In genomic region chr1:161313554-161314200, GRCh38 we compare ENCODE assay signal across 8 cellular contexts. TPM values are rescaled to one million over a fixed set of nuclear protein-coding genes. Genes with fewer than 3 reads are reported as not detected.
DNase-seq lines count a peak whose midpoint lies in the region; ATAC-seq and TF ChIP-seq lines count a peak whose summit lies in the region.

No MANE protein-coding gene starts in this region.

- H3K4me1 ChIP-seq in prostate gland (replicated peaks) = no peaks in the 10 kb centered on the region

- no peaks in the 10 kb centered on the region for H3K36me3 Mint-ChIP-seq in stimulated activated naive CD8-positive, alpha-beta T cell treated with anti-CD3 and anti-CD28 coated beads, Interleukin-15, Interleukin-2, amounts not matched to agents 100 ng/mL and 50 ng/mL, for 24 hours (ENCODE audit: low read depth)

- intact Hi-C loops in Right ventricle myocardium superior (cut with DNase I) = no loop called here
- intact Hi-C loops in prostate gland (cut with DNase I) = loop anchor here (5.0 to 10.0 kb wide), 2 partner anchors 71 to 111 kb away; partner anchors contain the start of gene NDUFS2

- peaks cover 19% of the 10 kb centered on the region for H3K4me1 Mint-ChIP-seq in stimulated activated naive CD8-positive, alpha-beta T cell treated with anti-CD3 and anti-CD28 coated beads, Interleukin-15, Interleukin-2, amounts not matched to agents 100 ng/mL and 50 ng/mL, for 24 hours (ENCODE audit: low read depth)

- peak overlapping the region; percentile 81 for H3K4me3 ChIP-seq in WI38 (ENCODE audit: low read depth, low read length)
- peak overlapping the region; percentile 66 to 74 for H3K4me3 ChIP-seq in prostate gland

- H3K9me3 Mint-ChIP-seq in stimulated activated naive CD8-positive, alpha-beta T cell treated with anti-CD3 and anti-CD28 coated beads, Interleukin-15, Interleukin-2, amounts not matched to agents 100 ng/mL and 50 ng/mL, for 24 hours = no peaks in the 10 kb centered on the region

- no peak for ATAC-seq in stimulated activated naive CD8-positive, alpha-beta T cell treated with anti-CD3 and anti-CD28 coated beads, Interleukin-15, Interleukin-2, amounts not matched to agents 100 U/mL and 50 U/mL, for 24 hours
- peak; percentile 48 for ATAC-seq in Right ventricle myocardium superior (ENCODE audit: poor library complexity)
- ATAC-seq in GM21786 (IDR thresholded peaks at IDR 0.05; ENCODE audit: unreplicated experiment) = no peak

- H3K4me3 Mint-ChIP-seq in stimulated activated naive CD8-positive, alpha-beta T cell treated with anti-CD3 and anti-CD28 coated beads, Interleukin-15, Interleukin-2, amounts not matched to agents 100 ng/mL and 50 ng/mL, for 24 hours = peak overlapping the region; percentile 95

- H3K27me3 Mint-ChIP-seq in stimulated activated naive CD8-positive, alpha-beta T cell treated with anti-CD3 and anti-CD28 coated beads, Interleukin-15, Interleukin-2, amounts not matched to agents 100 ng/mL and 50 ng/mL, for 24 hours = no peaks in the 10 kb centered on the region

- no peak for TF ChIP-seq POLR2A in prostate gland (IDR thresholded peaks at IDR 0.05)

- TF ChIP-seq CTCF in WI38 (IDR thresholded peaks at IDR 0.05; ENCODE audit: low read depth, low read length) (no peak), prostate gland (IDR thresholded peaks at IDR 0.05) (no peak)

- H3K27ac Mint-ChIP-seq in stimulated activated naive CD8-positive, alpha-beta T cell treated with anti-CD3 and anti-CD28 coated beads, Interleukin-15, Interleukin-2, amounts not matched to agents 100 ng/mL and 50 ng/mL, for 24 hours = peak overlapping the region; percentile 89

- no peaks in the 10 kb centered on the region for H3K27me3 ChIP-seq in prostate gland (replicated peaks; ENCODE audit: insufficient read depth)

- DNase-seq in stimulated activated naive CD8-positive, alpha-beta T cell treated with anti-CD3 and anti-CD28 coated beads, Interleukin-15, Interleukin-2, amounts not matched to agents 100 U/mL and 50 U/mL, for 24 hours = no peak
- no peak for DNase-seq in Right ventricle myocardium superior
- DNase-seq in prostate gland (ENCODE audit: low spot score) = no peak
- no peak for DNase-seq in SIG-M5 treated with dmso at 0.1 percent for 504 hours (lab: John Stamatoyannopoulos, UW; ENCODE audit: unreplicated experiment)
- no peak for DNase-seq in NCI-H2081 treated with DMSO at 0.1 percent for 48 hours (lab: John Stamatoyannopoulos, UW)

- no peaks in the 10 kb centered on the region for H3K9me3 ChIP-seq in prostate gland

- H3K27ac ChIP-seq in prostate gland = peak overlapping the region; percentile 86 to 88

- H3K36me3 ChIP-seq in prostate gland = no peaks in the 10 kb centered on the region

- 35% methylated on average over 28 of the region's 28 CpGs for WGBS in prostate gland

RNA-seq across cellular contexts. Expression of gene SDHC, which starts 0.5 kb away (rescaled TPM):
- total RNA-seq in Right ventricle myocardium superior (422 TPM), prostate gland (100 to 1,000 TPM in 1 of 2 donors, 10 to 100 TPM in 1; 59.0 to 107 TPM)

RNA-seq across cellular contexts. Expression of gene MPZ, which starts 3.9 kb away (rescaled TPM):
- total RNA-seq in Right ventricle myocardium superior (4.8 TPM), prostate gland (1 to 10 TPM; 2.2 to 7.3 TPM)

RNA-seq across cellular contexts. Expression of gene CFAP126, which starts 54.0 kb away (rescaled TPM):
- total RNA-seq in Right ventricle myocardium superior (not detected), prostate gland (not detected)

RNA-seq across cellular contexts. Expression of gene PCP4L1, which starts 55.1 kb away (rescaled TPM):
- total RNA-seq in Right ventricle myocardium superior (0.22 TPM), prostate gland (10 to 100 TPM in 1 of 2 donors, 1 to 10 TPM in 1; 7.6 to 10.1 TPM)
